ENCODE assay signal across 9 cellular contexts in genomic region chr5:125198270-125198974, GRCh38.
A peak's percentile ranks its signal among the peaks of the same experiment; 100 is the strongest.
DNase-seq lines count a peak whose midpoint lies in the region; ATAC-seq and TF ChIP-seq lines count a peak whose summit lies in the region.
"Had no signal": no experiment of that assay in that cellular context is flagged by ENCODE, and none has a peak within 500 bp of the region (broad histone marks: within the 10 kb centered on the region; RNA-seq: fewer than 3 reads in every experiment).

No MANE protein-coding gene starts in this region.

- H3K4me1 ChIP-seq in adipocyte (ENCODE audit: control insufficient read depth, insufficient read depth, low read length), result no peaks in the 10 kb centered on the region
- peaks cover 0 to 37% of the 10 kb centered on the region in 2 donors for H3K4me1 ChIP-seq in right atrium auricular region
- peaks cover 47% of the 10 kb centered on the region for H3K4me1 ChIP-seq in smooth muscle cell (ENCODE audit: low read depth)

- H2AFZ ChIP-seq in smooth muscle cell (ENCODE audit: low read depth), result no peak overlapping the region

- ATAC-seq in GM21576 (IDR thresholded peaks at IDR 0.05; ENCODE audit: unreplicated experiment) (no peak), GM21717 (IDR thresholded peaks at IDR 0.05; ENCODE audit: unreplicated experiment) (no peak)

- in situ Hi-C loops in ACHN (cut with HindIII; ENCODE audit: low pct_ligation_motif_present, low pct_unique_long_range_greater_than_20kb, low sequenced_read_pairs), result no loop called here

- DNase-seq in ACHN (peak; percentile 25), NCI-H1048 (lab: John Stamatoyannopoulos, UW) (peak; percentile 54), adipocyte (ENCODE audit: low read depth) (peak; percentile 96), right atrium auricular region (ENCODE audit: low spot score) (peak; percentile 85), smooth muscle cell (lab: John Stamatoyannopoulos, UW; ENCODE audit: unreplicated experiment) (no peak)
- no peak for DNase-seq in activated naive CD4-positive, alpha-beta T cell (lab: John Stamatoyannopoulos, UW)

- no peak overlapping the region for H3K4me3 ChIP-seq in adipocyte (ENCODE audit: low read length)
- H3K4me3 ChIP-seq in right atrium auricular region, result no peak overlapping the region
- H3K4me3 ChIP-seq in smooth muscle cell, result no peak overlapping the region

- H3K27me3 ChIP-seq in adipocyte (replicated peaks; ENCODE audit: control insufficient read depth, insufficient read depth, low read length) (no peaks in the 10 kb centered on the region), right atrium auricular region (no peaks in the 10 kb centered on the region), smooth muscle cell (ENCODE audit: low read depth) (no peaks in the 10 kb centered on the region)

- H3K27ac ChIP-seq in right atrium auricular region (peak overlapping the region in 1 of 2 donors; percentile 84), smooth muscle cell (ENCODE audit: low read depth) (no peak overlapping the region)
- H3K27ac ChIP-seq: C4-2B had no signal

- H3K79me2 ChIP-seq in smooth muscle cell (ENCODE audit: low read depth), result no peaks in the 10 kb centered on the region

- H3K36me3 ChIP-seq in adipocyte (ENCODE audit: control insufficient read depth, insufficient read depth, low read length, severe bottlenecking) (no peaks in the 10 kb centered on the region), right atrium auricular region (no peaks in the 10 kb centered on the region), smooth muscle cell (ENCODE audit: low read depth) (no peaks in the 10 kb centered on the region)

- H3F3A ChIP-seq in smooth muscle cell (ENCODE audit: low read depth), result peaks cover 31% of the 10 kb centered on the region

- 36% methylated on average over 3 of the region's 3 CpGs for WGBS in smooth muscle cell (ENCODE audit: low lambda C conversion rate)

- peak overlapping the region; percentile 86 for H3K4me2 ChIP-seq in smooth muscle cell

- H3K9ac ChIP-seq in adipocyte (ENCODE audit: low read length) (no peak overlapping the region), smooth muscle cell (ENCODE audit: low read depth) (no peak overlapping the region)

- H3K9me3 ChIP-seq in adipocyte (ENCODE audit: control insufficient read depth, low read length) (no peaks in the 10 kb centered on the region), right atrium auricular region (no peaks in the 10 kb centered on the region), smooth muscle cell (replicated peaks; ENCODE audit: low read depth) (no peaks in the 10 kb centered on the region)

- no peak for TF ChIP-seq CTCF in right atrium auricular region (IDR thresholded peaks at IDR 0.05)
- TF ChIP-seq CTCF in smooth muscle cell (IDR thresholded peaks at IDR 0.05; ENCODE audit: borderline replicate concordance, insufficient read depth, poor library complexity, severe bottlenecking), result no peak

- no peaks in the 10 kb centered on the region for H4K20me1 ChIP-seq in smooth muscle cell (ENCODE audit: low read depth)

Comparison
In these comparisons a context has a peak if more than half of its experiments do, and no peak if none do; other contexts are left out.
1. DNase-seq: peak in ACHN (single experiment), NCI-H1048 (single experiment), adipocyte (single experiment) and right atrium auricular region (single experiment); none in smooth muscle cell (single experiment) and activated naive CD4-positive, alpha-beta T cell (0 of 4).